In the genomic region with DNA sequence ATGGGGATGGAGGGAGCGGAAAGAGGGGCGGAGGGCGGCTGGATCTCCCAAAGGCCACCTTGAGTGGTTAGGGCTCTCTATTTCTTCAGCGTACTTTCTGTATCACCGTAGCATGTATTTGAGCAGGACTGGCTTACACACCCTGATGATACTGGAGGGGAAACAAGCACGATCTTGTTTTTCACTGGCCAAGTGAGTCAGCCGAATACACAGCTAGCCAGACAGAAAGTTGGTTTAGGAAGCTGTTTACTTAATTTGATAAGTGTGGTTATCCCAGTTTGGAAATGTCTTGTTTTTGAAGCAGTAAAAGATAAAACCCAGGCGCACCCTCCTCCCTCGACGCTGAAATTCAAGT, we compare ENCODE assay signal across 1 cellular context.
TF ChIP-seq lines count a peak whose summit lies in the region.

No MANE protein-coding gene starts in this region.

TF ChIP-seq in HepG2, 621 proteins besides CTCF, POLR2A, EP300 and RAD21 (continued from another document):
- TF ChIP-seq, protein P1, sequence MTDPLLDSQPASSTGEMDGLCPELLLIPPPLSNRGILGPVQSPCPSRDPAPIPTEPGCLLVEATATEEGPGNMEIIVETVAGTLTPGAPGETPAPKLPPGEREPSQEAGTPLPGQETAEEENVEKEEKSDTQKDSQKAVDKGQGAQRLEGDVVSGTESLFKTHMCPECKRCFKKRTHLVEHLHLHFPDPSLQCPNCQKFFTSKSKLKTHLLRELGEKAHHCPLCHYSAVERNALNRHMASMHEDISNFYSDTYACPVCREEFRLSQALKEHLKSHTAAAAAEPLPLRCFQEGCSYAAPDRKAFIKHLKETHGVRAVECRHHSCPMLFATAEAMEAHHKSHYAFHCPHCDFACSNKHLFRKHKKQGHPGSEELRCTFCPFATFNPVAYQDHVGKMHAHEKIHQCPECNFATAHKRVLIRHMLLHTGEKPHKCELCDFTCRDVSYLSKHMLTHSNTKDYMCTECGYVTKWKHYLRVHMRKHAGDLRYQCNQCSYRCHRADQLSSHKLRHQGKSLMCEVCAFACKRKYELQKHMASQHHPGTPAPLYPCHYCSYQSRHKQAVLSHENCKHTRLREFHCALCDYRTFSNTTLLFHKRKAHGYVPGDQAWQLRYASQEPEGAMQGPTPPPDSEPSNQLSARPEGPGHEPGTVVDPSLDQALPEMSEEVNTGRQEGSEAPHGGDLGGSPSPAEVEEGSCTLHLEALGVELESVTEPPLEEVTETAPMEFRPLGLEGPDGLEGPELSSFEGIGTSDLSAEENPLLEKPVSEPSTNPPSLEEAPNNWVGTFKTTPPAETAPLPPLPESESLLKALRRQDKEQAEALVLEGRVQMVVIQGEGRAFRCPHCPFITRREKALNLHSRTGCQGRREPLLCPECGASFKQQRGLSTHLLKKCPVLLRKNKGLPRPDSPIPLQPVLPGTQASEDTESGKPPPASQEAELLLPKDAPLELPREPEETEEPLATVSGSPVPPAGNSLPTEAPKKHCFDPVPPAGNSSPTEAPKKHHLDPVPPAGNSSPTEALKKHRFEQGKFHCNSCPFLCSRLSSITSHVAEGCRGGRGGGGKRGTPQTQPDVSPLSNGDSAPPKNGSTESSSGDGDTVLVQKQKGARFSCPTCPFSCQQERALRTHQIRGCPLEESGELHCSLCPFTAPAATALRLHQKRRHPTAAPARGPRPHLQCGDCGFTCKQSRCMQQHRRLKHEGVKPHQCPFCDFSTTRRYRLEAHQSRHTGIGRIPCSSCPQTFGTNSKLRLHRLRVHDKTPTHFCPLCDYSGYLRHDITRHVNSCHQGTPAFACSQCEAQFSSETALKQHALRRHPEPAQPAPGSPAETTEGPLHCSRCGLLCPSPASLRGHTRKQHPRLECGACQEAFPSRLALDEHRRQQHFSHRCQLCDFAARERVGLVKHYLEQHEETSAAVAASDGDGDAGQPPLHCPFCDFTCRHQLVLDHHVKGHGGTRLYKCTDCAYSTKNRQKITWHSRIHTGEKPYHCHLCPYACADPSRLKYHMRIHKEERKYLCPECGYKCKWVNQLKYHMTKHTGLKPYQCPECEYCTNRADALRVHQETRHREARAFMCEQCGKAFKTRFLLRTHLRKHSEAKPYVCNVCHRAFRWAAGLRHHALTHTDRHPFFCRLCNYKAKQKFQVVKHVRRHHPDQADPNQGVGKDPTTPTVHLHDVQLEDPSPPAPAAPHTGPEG (CRISPR knock-in tag; IDR thresholded peaks at IDR 0.05), result 0 out of 2 replicates have a peak, but pooled peaks have one; percentile 16
- TF ChIP-seq ZNF615 (CRISPR knock-in tag; IDR thresholded peaks at IDR 0.05; ENCODE audit: borderline replicate concordance) (no peak), YEATS4 (CRISPR knock-in tag; IDR thresholded peaks at IDR 0.05; ENCODE audit: borderline replicate concordance) (no peak), GTF3A (CRISPR knock-in tag; conservative IDR thresholded peaks at IDR 0.05) (no peak), TARDBP (CRISPR knock-in tag; IDR thresholded peaks at IDR 0.05) (no peak), ISX (CRISPR knock-in tag; conservative IDR thresholded peaks at IDR 0.05) (no peak), ZNF263 (CRISPR knock-in tag; IDR thresholded peaks at IDR 0.05) (0 out of 2 replicates have a peak, but pooled peaks have one; percentile 7), RFX5 (IDR thresholded peaks at IDR 0.05; ENCODE audit: low read depth, low read length) (no peak), MZF1 (CRISPR knock-in tag; IDR thresholded peaks at IDR 0.05; ENCODE audit: borderline replicate concordance) (no peak), AHR (CRISPR knock-in tag; IDR thresholded peaks at IDR 0.05) (0 out of 2 replicates have a peak, but pooled peaks have one; percentile 3), THYN1 (CRISPR knock-in tag; IDR thresholded peaks at IDR 0.05; ENCODE audit: borderline replicate concordance, low read depth) (no peak), ZIK1 (CRISPR knock-in tag; IDR thresholded peaks at IDR 0.05; ENCODE audit: borderline replicate concordance, low read depth) (no peak), ZFAT (CRISPR knock-in tag; conservative IDR thresholded peaks at IDR 0.05) (no peak), TBX3 (IDR thresholded peaks at IDR 0.05; ENCODE audit: borderline replicate concordance) (no peak), WIZ (CRISPR knock-in tag; IDR thresholded peaks at IDR 0.05) (peak; percentile 6; the same call in 1 of the 2 replicates), CHD2 (IDR thresholded peaks at IDR 0.05; ENCODE audit: low read depth, low read length) (no peak), MAFF (IDR thresholded peaks at IDR 0.05; ENCODE audit: low read depth, low read length) (no peak), KLF13 (CRISPR knock-in tag; IDR thresholded peaks at IDR 0.05) (no peak), ZEB1 (IDR thresholded peaks at IDR 0.05; ENCODE audit: insufficient replicate concordance, low read depth) (no peak), AGO1 (IDR thresholded peaks at IDR 0.05; ENCODE audit: low read depth, low read length, poor library complexity, severe bottlenecking) (peak; percentile 20), ZNF550 (CRISPR knock-in tag; IDR thresholded peaks at IDR 0.05; ENCODE audit: borderline replicate concordance) (no peak), ZNF703 (CRISPR knock-in tag; IDR thresholded peaks at IDR 0.05; ENCODE audit: borderline replicate concordance) (no peak), ZNF264 (CRISPR knock-in tag; IDR thresholded peaks at IDR 0.05) (0 out of 2 replicates have a peak, but pooled peaks have one; percentile 16), GATA4 (IDR thresholded peaks at IDR 0.05; ENCODE audit: borderline replicate concordance, low read depth) (no peak), ZNF251 (CRISPR knock-in tag; IDR thresholded peaks at IDR 0.05) (no peak), ZNF235 (CRISPR knock-in tag; IDR thresholded peaks at IDR 0.05; ENCODE audit: borderline replicate concordance) (no peak), SIX4 (CRISPR knock-in tag; IDR thresholded peaks at IDR 0.05) (no peak), ZNF292 (CRISPR knock-in tag; IDR thresholded peaks at IDR 0.05; ENCODE audit: borderline replicate concordance, low read depth) (no peak), ZNF790 (CRISPR knock-in tag; IDR thresholded peaks at IDR 0.05; ENCODE audit: borderline replicate concordance) (no peak), ATF7-NPFF (CRISPR knock-in tag; IDR thresholded peaks at IDR 0.05; ENCODE audit: low read depth) (no peak), MEIS1 (CRISPR knock-in tag; IDR thresholded peaks at IDR 0.05; ENCODE audit: borderline replicate concordance) (0 out of 2 replicates have a peak, but pooled peaks have one; percentile 12), ZNF430 (CRISPR knock-in tag; IDR thresholded peaks at IDR 0.05) (0 out of 2 replicates have a peak, but pooled peaks have one; percentile 20), TBP (CRISPR knock-in tag; IDR thresholded peaks at IDR 0.05) (no peak), SMARCC2 (IDR thresholded peaks at IDR 0.05) (no peak), NRL (CRISPR knock-in tag; IDR thresholded peaks at IDR 0.05; ENCODE audit: borderline replicate concordance) (0 out of 2 replicates have a peak, but pooled peaks have one; percentile 6)
- TF ChIP-seq, protein P2, sequence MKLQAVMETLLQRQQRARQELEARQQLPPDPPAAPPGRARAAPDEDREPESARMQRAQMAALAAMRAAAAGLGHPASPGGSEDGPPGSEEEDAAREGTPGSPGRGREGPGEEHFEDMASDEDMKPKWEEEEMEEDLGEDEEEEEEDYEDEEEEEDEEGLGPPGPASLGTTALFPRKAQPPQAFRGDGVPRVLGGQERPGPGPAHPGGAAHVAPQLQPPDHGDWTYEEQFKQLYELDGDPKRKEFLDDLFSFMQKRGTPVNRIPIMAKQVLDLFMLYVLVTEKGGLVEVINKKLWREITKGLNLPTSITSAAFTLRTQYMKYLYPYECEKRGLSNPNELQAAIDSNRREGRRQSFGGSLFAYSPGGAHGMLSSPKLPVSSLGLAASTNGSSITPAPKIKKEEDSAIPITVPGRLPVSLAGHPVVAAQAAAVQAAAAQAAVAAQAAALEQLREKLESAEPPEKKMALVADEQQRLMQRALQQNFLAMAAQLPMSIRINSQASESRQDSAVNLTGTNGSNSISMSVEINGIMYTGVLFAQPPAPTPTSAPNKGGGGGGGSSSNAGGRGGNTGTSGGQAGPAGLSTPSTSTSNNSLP (IDR thresholded peaks at IDR 0.05; ENCODE audit: low read depth, low read length), result no peak
- TF ChIP-seq, protein P3, sequence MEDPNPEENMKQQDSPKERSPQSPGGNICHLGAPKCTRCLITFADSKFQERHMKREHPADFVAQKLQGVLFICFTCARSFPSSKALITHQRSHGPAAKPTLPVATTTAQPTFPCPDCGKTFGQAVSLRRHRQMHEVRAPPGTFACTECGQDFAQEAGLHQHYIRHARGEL (CRISPR knock-in tag; IDR thresholded peaks at IDR 0.05), result no peak
- TF ChIP-seq, protein P4, sequence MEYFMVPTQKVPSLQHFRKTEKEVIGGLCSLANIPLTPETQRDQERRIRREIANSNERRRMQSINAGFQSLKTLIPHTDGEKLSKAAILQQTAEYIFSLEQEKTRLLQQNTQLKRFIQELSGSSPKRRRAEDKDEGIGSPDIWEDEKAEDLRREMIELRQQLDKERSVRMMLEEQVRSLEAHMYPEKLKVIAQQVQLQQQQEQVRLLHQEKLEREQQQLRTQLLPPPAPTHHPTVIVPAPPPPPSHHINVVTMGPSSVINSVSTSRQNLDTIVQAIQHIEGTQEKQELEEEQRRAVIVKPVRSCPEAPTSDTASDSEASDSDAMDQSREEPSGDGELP (IDR thresholded peaks at IDR 0.05; ENCODE audit: borderline replicate concordance, low read depth), result no peak
- TF ChIP-seq, protein P5, sequence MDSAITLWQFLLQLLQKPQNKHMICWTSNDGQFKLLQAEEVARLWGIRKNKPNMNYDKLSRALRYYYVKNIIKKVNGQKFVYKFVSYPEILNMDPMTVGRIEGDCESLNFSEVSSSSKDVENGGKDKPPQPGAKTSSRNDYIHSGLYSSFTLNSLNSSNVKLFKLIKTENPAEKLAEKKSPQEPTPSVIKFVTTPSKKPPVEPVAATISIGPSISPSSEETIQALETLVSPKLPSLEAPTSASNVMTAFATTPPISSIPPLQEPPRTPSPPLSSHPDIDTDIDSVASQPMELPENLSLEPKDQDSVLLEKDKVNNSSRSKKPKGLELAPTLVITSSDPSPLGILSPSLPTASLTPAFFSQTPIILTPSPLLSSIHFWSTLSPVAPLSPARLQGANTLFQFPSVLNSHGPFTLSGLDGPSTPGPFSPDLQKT (CRISPR knock-in tag; IDR thresholded peaks at IDR 0.05; ENCODE audit: borderline replicate concordance), result no peak
- TF ChIP-seq, protein P6, sequence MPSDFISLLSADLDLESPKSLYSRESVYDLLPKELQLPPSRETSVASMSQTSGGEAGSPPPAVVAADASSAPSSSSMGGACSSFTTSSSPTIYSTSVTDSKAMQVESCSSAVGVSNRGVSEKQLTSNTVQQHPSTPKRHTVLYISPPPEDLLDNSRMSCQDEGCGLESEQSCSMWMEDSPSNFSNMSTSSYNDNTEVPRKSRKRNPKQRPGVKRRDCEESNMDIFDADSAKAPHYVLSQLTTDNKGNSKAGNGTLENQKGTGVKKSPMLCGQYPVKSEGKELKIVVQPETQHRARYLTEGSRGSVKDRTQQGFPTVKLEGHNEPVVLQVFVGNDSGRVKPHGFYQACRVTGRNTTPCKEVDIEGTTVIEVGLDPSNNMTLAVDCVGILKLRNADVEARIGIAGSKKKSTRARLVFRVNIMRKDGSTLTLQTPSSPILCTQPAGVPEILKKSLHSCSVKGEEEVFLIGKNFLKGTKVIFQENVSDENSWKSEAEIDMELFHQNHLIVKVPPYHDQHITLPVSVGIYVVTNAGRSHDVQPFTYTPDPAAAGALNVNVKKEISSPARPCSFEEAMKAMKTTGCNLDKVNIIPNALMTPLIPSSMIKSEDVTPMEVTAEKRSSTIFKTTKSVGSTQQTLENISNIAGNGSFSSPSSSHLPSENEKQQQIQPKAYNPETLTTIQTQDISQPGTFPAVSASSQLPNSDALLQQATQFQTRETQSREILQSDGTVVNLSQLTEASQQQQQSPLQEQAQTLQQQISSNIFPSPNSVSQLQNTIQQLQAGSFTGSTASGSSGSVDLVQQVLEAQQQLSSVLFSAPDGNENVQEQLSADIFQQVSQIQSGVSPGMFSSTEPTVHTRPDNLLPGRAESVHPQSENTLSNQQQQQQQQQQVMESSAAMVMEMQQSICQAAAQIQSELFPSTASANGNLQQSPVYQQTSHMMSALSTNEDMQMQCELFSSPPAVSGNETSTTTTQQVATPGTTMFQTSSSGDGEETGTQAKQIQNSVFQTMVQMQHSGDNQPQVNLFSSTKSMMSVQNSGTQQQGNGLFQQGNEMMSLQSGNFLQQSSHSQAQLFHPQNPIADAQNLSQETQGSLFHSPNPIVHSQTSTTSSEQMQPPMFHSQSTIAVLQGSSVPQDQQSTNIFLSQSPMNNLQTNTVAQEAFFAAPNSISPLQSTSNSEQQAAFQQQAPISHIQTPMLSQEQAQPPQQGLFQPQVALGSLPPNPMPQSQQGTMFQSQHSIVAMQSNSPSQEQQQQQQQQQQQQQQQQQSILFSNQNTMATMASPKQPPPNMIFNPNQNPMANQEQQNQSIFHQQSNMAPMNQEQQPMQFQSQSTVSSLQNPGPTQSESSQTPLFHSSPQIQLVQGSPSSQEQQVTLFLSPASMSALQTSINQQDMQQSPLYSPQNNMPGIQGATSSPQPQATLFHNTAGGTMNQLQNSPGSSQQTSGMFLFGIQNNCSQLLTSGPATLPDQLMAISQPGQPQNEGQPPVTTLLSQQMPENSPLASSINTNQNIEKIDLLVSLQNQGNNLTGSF (CRISPR knock-in tag; IDR thresholded peaks at IDR 0.05), result no peak
- TF ChIP-seq, protein P7, sequence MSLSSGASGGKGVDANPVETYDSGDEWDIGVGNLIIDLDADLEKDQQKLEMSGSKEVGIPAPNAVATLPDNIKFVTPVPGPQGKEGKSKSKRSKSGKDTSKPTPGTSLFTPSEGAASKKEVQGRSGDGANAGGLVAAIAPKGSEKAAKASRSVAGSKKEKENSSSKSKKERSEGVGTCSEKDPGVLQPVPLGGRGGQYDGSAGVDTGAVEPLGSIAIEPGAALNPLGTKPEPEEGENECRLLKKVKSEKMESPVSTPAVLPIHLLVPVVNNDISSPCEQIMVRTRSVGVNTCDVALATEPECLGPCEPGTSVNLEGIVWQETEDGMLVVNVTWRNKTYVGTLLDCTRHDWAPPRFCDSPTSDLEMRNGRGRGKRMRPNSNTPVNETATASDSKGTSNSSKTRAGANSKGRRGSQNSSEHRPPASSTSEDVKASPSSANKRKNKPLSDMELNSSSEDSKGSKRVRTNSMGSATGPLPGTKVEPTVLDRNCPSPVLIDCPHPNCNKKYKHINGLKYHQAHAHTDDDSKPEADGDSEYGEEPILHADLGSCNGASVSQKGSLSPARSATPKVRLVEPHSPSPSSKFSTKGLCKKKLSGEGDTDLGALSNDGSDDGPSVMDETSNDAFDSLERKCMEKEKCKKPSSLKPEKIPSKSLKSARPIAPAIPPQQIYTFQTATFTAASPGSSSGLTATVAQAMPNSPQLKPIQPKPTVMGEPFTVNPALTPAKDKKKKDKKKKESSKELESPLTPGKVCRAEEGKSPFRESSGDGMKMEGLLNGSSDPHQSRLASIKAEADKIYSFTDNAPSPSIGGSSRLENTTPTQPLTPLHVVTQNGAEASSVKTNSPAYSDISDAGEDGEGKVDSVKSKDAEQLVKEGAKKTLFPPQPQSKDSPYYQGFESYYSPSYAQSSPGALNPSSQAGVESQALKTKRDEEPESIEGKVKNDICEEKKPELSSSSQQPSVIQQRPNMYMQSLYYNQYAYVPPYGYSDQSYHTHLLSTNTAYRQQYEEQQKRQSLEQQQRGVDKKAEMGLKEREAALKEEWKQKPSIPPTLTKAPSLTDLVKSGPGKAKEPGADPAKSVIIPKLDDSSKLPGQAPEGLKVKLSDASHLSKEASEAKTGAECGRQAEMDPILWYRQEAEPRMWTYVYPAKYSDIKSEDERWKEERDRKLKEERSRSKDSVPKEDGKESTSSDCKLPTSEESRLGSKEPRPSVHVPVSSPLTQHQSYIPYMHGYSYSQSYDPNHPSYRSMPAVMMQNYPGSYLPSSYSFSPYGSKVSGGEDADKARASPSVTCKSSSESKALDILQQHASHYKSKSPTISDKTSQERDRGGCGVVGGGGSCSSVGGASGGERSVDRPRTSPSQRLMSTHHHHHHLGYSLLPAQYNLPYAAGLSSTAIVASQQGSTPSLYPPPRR (CRISPR knock-in tag; IDR thresholded peaks at IDR 0.05; ENCODE audit: borderline replicate concordance), result no peak
